In the genomic region with DNA sequence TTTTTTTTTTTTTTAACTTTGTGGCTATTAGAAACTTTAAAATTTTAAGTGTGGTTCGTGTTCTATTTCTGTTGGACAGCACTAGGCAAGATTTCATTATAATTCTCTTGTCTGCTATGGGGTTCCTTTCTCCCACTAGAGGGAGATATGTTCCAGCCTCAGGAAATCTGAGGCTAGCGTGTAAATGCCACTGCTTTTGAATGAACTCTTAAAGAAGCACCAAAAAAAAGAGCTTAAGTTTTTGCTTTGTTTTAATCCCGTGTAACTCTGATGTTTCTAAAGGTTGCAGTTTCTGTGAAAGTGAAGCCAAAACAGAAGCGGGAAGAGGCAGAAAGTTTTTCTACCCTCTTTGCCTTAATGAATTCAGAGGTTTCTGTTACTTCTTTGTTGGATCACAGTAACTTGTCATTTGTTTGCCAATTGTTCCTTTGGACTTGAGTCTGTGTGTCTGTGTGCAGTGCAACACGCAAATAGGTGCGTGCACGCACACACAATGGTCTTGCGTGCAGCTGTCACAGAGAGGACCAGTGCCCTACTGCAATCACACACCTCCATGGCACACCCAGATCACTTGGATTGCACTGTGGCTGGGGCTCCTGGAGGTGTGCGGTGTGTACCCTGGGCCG, we compare ENCODE assay signal across 8 cellular contexts. TPM values are rescaled to one million over a fixed set of nuclear protein-coding genes. Genes with fewer than 3 reads are reported as not detected.
A peak's percentile ranks its signal among the peaks of the same experiment; 100 is the strongest.
DNase-seq lines count a peak whose midpoint lies in the region; ATAC-seq, FAIRE-seq and TF ChIP-seq lines count a peak whose summit lies in the region.

No MANE protein-coding gene starts in this region.

- H3K9me3 ChIP-seq in astrocyte (ENCODE audit: insufficient read depth, low read depth, low read length) (no peaks in the 10 kb centered on the region), tibial nerve (no peaks in the 10 kb centered on the region)

- peak; percentile 80 for ATAC-seq in GM18868 (IDR thresholded peaks at IDR 0.05; ENCODE audit: unreplicated experiment)

- H3K27me3 ChIP-seq in astrocyte (ENCODE audit: insufficient read depth, low read length) (peaks cover 3% of the 10 kb centered on the region), tibial nerve (no peaks in the 10 kb centered on the region)

- no peak overlapping the region for H3K27ac Mint-ChIP-seq in astrocyte (ENCODE audit: unreplicated experiment)

- H3K27me3 Mint-ChIP-seq in astrocyte (ENCODE audit: low read depth, unreplicated experiment), result no peaks in the 10 kb centered on the region

- H2AFZ ChIP-seq in astrocyte (ENCODE audit: low read depth, low read length), result peak overlapping the region; percentile 5

- DNase-seq in LNCaP clone FGC (ENCODE audit: low read depth), result no peak
- peak; percentile 44 for DNase-seq in astrocyte (ENCODE audit: low read depth)
- peak; percentile 45 for DNase-seq in iPS-NIHi7 (ENCODE audit: extremely low spot score)
- DNase-seq in tibial nerve (ENCODE audit: low spot score in 2 of 2), result peak in 1 of 2 donors; percentile 22
- no peak for DNase-seq in DMS79 (lab: John Stamatoyannopoulos, UW)
- DNase-seq in stimulated activated CD4-positive, alpha-beta T cell treated with anti-CD3 and anti-CD28 coated beads, Interleukin-2, amount 100 ng/mL, for 48 hours, result no peak

- peaks cover 9% of the 10 kb centered on the region for H3K4me1 Mint-ChIP-seq in astrocyte (ENCODE audit: low read depth, unreplicated experiment)

- H3K9ac ChIP-seq in astrocyte (ENCODE audit: low read length), result no peak overlapping the region

- H4K20me1 ChIP-seq in astrocyte (ENCODE audit: insufficient read depth, low read length), result no peaks in the 10 kb centered on the region

- TF ChIP-seq EP300 in tibial nerve (IDR thresholded peaks at IDR 0.05), result no peak

- peak overlapping the region; percentile 47 for H3K4me2 ChIP-seq in astrocyte (ENCODE audit: low read length)

- FAIRE-seq in astrocyte (lab: Jason Lieb, UNC), result no peak

- TF ChIP-seq CTCF in C4-2B (conservative IDR thresholded peaks at IDR 0.05), result peak; percentile 88
- TF ChIP-seq CTCF in LNCaP clone FGC (IDR thresholded peaks at IDR 0.05; ENCODE audit: control insufficient read depth, extremely low read depth, insufficient read depth), result peak; percentile 70
- peak; percentile 80 for TF ChIP-seq CTCF in astrocyte (IDR thresholded peaks at IDR 0.05; ENCODE audit: insufficient read depth, low read depth, low read length)
- TF ChIP-seq CTCF in tibial nerve (IDR thresholded peaks at IDR 0.05), result peak; percentile 52 to 69 (median 63)

- 37% methylated on average over 10 of the region's 10 CpGs for WGBS in tibial nerve, 2 donors

- H3K4me1 ChIP-seq in astrocyte (ENCODE audit: insufficient read depth, low read length) (no peaks in the 10 kb centered on the region), tibial nerve (peaks cover 0 to 47% (median 24%) of the 10 kb centered on the region in 4 donors)

- no peaks in the 10 kb centered on the region for H3K36me3 Mint-ChIP-seq in astrocyte (ENCODE audit: low read depth, unreplicated experiment)

- H3K4me3 ChIP-seq in LNCaP clone FGC (ENCODE audit: low read depth, low read length) (no peak overlapping the region), astrocyte (ENCODE audit: insufficient read depth, low read depth, low read length) (no peak overlapping the region), tibial nerve (no peak overlapping the region)

- H3K36me3 ChIP-seq in astrocyte (ENCODE audit: insufficient read depth, low read length), result no peaks in the 10 kb centered on the region
- H3K36me3 ChIP-seq in tibial nerve, result no peaks in the 10 kb centered on the region

- no peak overlapping the region for H3K27ac ChIP-seq in C4-2B
- no peak overlapping the region for H3K27ac ChIP-seq in astrocyte (ENCODE audit: low read depth, low read length)
- H3K27ac ChIP-seq in tibial nerve, result no peak overlapping the region

- no peak for TF ChIP-seq POLR2A in tibial nerve (IDR thresholded peaks at IDR 0.05)

- no peaks in the 10 kb centered on the region for H3K79me2 ChIP-seq in astrocyte (ENCODE audit: insufficient read depth, low read length)

- H3K4me3 Mint-ChIP-seq in astrocyte (ENCODE audit: unreplicated experiment), result no peak overlapping the region

- no peaks in the 10 kb centered on the region for H3K9me3 Mint-ChIP-seq in astrocyte (ENCODE audit: unreplicated experiment)

RNA-seq across cellular contexts. Expression of a gene that starts 32.3 kb away (rescaled TPM):
- total RNA-seq in astrocyte (11.4 and 12.0 TPM in 2 replicates), tibial nerve (1 to 10 TPM; 4.8 to 5.9 (median 5.3) TPM)

Comparison
In these comparisons a context has a peak if more than half of its experiments do, and no peak if none do; other contexts are left out.
1. DNase-seq: peak in astrocyte (single experiment) and iPS-NIHi7 (single experiment); none in LNCaP clone FGC (single experiment), DMS79 (single experiment) and stimulated activated CD4-positive, alpha-beta T cell treated with anti-CD3 and anti-CD28 coated beads, Interleukin-2, amount 100 ng/mL, for 48 hours (0 of 2).
2. Peak in every context shown above with its lines, with median percentiles within 50 percentile points of each other: CTCF ChIP-seq.